Comparison of ENCODE assay signal across 1 cellular context in the genomic region with DNA sequence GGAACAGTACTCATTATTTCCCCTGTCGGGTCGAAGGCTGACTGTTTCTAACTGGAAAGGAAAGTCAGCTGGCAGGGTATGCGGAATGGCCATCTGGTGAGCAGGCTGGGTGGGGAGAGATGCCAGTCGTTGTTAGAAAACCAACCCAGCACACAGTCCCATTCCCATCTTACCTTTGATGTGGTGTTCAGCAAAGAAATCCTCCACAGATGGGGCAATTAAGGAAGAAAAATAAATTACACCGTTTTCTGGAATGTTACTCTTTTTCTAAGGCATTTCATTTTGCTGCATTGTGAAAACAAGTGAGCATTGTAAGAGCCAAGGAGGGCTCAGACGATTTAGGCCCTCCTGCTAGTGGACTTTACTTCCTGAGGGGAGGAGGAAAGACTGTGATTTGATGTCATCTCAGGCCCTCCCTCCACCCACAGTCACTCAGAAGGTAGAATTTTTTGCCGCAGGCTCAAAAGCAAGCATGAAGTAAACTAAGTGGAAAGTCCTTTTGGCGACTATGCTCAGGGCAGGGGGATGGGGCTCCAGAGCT.
A peak's percentile ranks its signal among the peaks of the same experiment; 100 is the strongest.
TF ChIP-seq lines count a peak whose summit lies in the region.

A gene (minus strand): TSS at position 335 of the 541 bp plus-strand sequence. CDS start 1,703 bp downstream, outside the sequence.

TF ChIP-seq in HEK293, 187 proteins besides CTCF, POLR2A, EP300 and RAD21 (continued from another document):
- TF ChIP-seq ZNF785 (tag by site-specific recombination; IDR thresholded peaks at IDR 0.05) = no peak
- TF ChIP-seq, protein P1, sequence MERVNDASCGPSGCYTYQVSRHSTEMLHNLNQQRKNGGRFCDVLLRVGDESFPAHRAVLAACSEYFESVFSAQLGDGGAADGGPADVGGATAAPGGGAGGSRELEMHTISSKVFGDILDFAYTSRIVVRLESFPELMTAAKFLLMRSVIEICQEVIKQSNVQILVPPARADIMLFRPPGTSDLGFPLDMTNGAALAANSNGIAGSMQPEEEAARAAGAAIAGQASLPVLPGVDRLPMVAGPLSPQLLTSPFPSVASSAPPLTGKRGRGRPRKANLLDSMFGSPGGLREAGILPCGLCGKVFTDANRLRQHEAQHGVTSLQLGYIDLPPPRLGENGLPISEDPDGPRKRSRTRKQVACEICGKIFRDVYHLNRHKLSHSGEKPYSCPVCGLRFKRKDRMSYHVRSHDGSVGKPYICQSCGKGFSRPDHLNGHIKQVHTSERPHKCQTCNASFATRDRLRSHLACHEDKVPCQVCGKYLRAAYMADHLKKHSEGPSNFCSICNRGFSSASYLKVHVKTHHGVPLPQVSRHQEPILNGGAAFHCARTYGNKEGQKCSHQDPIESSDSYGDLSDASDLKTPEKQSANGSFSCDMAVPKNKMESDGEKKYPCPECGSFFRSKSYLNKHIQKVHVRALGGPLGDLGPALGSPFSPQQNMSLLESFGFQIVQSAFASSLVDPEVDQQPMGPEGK (tag by site-specific recombination; IDR thresholded peaks at IDR 0.05) = peak; percentile 42; the same call in 1 of the 2 replicates
- TF ChIP-seq FEZF1 (tag by site-specific recombination; IDR thresholded peaks at IDR 0.05) = no peak
- no peak for TF ChIP-seq SETDB1 (IDR thresholded peaks at IDR 0.05; ENCODE audit: insufficient read length, low read length)
- TF ChIP-seq ZNF366 (tag by site-specific recombination; conservative IDR thresholded peaks at IDR 0.05) = 0 out of 2 replicates have a peak, but pooled peaks have one; percentile 16
- TF ChIP-seq ZNF114 (tag by site-specific recombination; IDR thresholded peaks at IDR 0.05) = no peak
- no peak for TF ChIP-seq ZNF112 (tag by site-specific recombination; IDR thresholded peaks at IDR 0.05)
- no peak for TF ChIP-seq KLF7 (tag by site-specific recombination; IDR thresholded peaks at IDR 0.05; ENCODE audit: borderline replicate concordance)
- TF ChIP-seq, protein P2, sequence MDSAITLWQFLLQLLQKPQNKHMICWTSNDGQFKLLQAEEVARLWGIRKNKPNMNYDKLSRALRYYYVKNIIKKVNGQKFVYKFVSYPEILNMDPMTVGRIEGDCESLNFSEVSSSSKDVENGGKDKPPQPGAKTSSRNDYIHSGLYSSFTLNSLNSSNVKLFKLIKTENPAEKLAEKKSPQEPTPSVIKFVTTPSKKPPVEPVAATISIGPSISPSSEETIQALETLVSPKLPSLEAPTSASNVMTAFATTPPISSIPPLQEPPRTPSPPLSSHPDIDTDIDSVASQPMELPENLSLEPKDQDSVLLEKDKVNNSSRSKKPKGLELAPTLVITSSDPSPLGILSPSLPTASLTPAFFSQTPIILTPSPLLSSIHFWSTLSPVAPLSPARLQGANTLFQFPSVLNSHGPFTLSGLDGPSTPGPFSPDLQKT (IDR thresholded peaks at IDR 0.05; ENCODE audit: borderline replicate concordance, low read depth, low read length) = no peak
- TF ChIP-seq ZNF335 (tag by site-specific recombination; conservative IDR thresholded peaks at IDR 0.05) = peak; percentile 73
- peak; percentile 29; the same call in 1 of the 2 replicates for TF ChIP-seq WT1 (tag by site-specific recombination; IDR thresholded peaks at IDR 0.05)
- TF ChIP-seq, protein P3, sequence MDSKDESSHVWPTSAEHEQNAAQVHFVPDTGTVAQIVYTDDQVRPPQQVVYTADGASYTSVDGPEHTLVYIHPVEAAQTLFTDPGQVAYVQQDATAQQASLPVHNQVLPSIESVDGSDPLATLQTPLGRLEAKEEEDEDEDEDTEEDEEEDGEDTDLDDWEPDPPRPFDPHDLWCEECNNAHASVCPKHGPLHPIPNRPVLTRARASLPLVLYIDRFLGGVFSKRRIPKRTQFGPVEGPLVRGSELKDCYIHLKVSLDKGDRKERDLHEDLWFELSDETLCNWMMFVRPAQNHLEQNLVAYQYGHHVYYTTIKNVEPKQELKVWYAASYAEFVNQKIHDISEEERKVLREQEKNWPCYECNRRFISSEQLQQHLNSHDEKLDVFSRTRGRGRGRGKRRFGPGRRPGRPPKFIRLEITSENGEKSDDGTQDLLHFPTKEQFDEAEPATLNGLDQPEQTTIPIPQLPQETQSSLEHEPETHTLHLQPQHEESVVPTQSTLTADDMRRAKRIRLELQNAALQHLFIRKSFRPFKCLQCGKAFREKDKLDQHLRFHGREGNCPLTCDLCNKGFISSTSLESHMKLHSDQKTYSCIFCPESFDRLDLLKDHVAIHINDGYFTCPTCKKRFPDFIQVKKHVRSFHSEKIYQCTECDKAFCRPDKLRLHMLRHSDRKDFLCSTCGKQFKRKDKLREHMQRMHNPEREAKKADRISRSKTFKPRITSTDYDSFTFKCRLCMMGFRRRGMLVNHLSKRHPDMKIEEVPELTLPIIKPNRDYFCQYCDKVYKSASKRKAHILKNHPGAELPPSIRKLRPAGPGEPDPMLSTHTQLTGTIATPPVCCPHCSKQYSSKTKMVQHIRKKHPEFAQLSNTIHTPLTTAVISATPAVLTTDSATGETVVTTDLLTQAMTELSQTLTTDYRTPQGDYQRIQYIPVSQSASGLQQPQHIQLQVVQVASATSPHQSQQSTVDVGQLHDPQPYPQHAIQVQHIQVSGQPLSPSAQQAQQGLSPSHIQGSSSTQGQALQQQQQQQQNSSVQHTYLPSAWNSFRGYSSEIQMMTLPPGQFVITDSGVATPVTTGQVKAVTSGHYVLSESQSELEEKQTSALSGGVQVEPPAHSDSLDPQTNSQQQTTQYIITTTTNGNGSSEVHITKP (tag by site-specific recombination; IDR thresholded peaks at IDR 0.05) = peak; percentile 88
- 0 out of 2 replicates have a peak, but pooled peaks have one; percentile 4 for TF ChIP-seq IKZF3 (tag by site-specific recombination; IDR thresholded peaks at IDR 0.05)
- peak; percentile 61 for TF ChIP-seq SP2 (tag by site-specific recombination; IDR thresholded peaks at IDR 0.05)
